Comparison of ENCODE assay signal across 8 cellular contexts in the genomic region with DNA sequence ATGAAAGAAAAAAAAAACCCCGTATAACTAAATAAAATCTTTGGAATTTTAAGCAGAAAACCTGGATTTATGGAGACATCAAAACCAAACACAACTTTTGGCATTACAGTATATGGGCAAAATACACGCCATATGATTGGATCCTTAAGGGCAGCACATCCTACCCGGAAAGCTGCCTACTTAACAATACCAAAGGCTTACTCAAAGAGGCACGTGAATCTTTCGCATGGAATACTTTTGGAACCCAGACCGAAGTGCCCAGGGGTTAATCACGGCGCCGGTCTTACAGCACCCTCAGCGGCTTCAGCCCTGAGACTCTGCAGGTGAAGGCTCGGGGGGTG. TPM values are rescaled to one million over a fixed set of nuclear protein-coding genes. Genes with fewer than 3 reads are reported as not detected.
DNase-seq lines count a peak whose midpoint lies in the region; ATAC-seq, FAIRE-seq and TF ChIP-seq lines count a peak whose summit lies in the region.

No MANE protein-coding gene starts in this region.

- WGBS in hepatocyte (ENCODE audit: low lambda C conversion rate, missing lambda C conversion rate) = 26% methylated on average over 11 of the region's 11 CpGs

- peak overlapping the region; percentile 86 for H3K4me3 Mint-ChIP-seq in activated naive CD4-positive, alpha-beta T cell treated with anti-CD3 and anti-CD28 coated beads for 36 hours
- H3K4me3 Mint-ChIP-seq in activated naive CD8-positive, alpha-beta T cell = peak overlapping the region; percentile 87

- peak overlapping the region; percentile 75 to 84 (median 82) for H3K9ac ChIP-seq in skeletal muscle tissue (ENCODE audit: low read depth in 1 of 3, low read length in 3 of 3)

- H3K36me3 ChIP-seq in hepatocyte (replicated peaks; ENCODE audit: insufficient read depth, low read depth) (no peaks in the 10 kb centered on the region), skeletal muscle tissue (ENCODE audit: control insufficient read depth in 3 of 3, insufficient read depth in 3 of 3, low read length in 3 of 3) (no peaks in the 10 kb centered on the region)

- H3K4me1 ChIP-seq in hepatocyte (ENCODE audit: insufficient read depth) = no peaks in the 10 kb centered on the region
- H3K4me1 ChIP-seq in skeletal muscle tissue (ENCODE audit: control insufficient read depth in 3 of 3, insufficient read depth in 3 of 3, low read length in 3 of 3) = peaks cover 2 to 13% (median 4%) of the 10 kb centered on the region in 3 donors

- H3K9me3 ChIP-seq in hepatocyte (ENCODE audit: low read depth) (no peaks in the 10 kb centered on the region), skeletal muscle tissue (ENCODE audit: control insufficient read depth in 3 of 3, low read length in 3 of 3) (no peaks in the 10 kb centered on the region)

- peak; percentile 76 for ATAC-seq in HG03432 (IDR thresholded peaks at IDR 0.05; ENCODE audit: unreplicated experiment)

- no peaks in the 10 kb centered on the region for H3K36me3 Mint-ChIP-seq in activated naive CD4-positive, alpha-beta T cell treated with anti-CD3 and anti-CD28 coated beads for 36 hours (ENCODE audit: low read depth)
- H3K36me3 Mint-ChIP-seq in activated naive CD8-positive, alpha-beta T cell = peaks cover 2% of the 10 kb centered on the region

- no peak for TF ChIP-seq CTCF in hepatocyte (IDR thresholded peaks at IDR 0.05; ENCODE audit: poor library complexity)

- H3K27me3 ChIP-seq in hepatocyte (no peaks in the 10 kb centered on the region), skeletal muscle tissue (ENCODE audit: control insufficient read depth in 3 of 3, insufficient read depth in 3 of 3, low read length in 3 of 3) (no peaks in the 10 kb centered on the region)

- peak overlapping the region; percentile 85 for H3K4me2 ChIP-seq in hepatocyte

- no peaks in the 10 kb centered on the region for H4K20me1 ChIP-seq in hepatocyte (ENCODE audit: insufficient read depth, poor library complexity, severe bottlenecking)

- FAIRE-seq in RCC 7860 (lab: Jason Lieb, UNC) = no peak

- DNase-seq in activated naive CD4-positive, alpha-beta T cell treated with anti-CD3 and anti-CD28 coated beads for 36 hours = no peak
- no peak for DNase-seq in activated naive CD4-positive, alpha-beta T cell treated with Interleukin-2 at 50 U/mL for 16 hours
- DNase-seq in hepatocyte (ENCODE audit: low spot score) (no peak), GOT3 (lab: John Stamatoyannopoulos, UW) (no peak), RCC 7860 (ENCODE audit: low spot score) (no peak)

- peaks cover 31% of the 10 kb centered on the region for H3K27me3 Mint-ChIP-seq in activated naive CD4-positive, alpha-beta T cell treated with anti-CD3 and anti-CD28 coated beads for 36 hours (ENCODE audit: low read depth)
- peaks cover 34% of the 10 kb centered on the region for H3K27me3 Mint-ChIP-seq in activated naive CD8-positive, alpha-beta T cell

- H3K9me3 Mint-ChIP-seq in activated naive CD4-positive, alpha-beta T cell treated with anti-CD3 and anti-CD28 coated beads for 36 hours = no peaks in the 10 kb centered on the region
- H3K9me3 Mint-ChIP-seq in activated naive CD8-positive, alpha-beta T cell (ENCODE audit: low read depth) = no peaks in the 10 kb centered on the region

- H3K27ac Mint-ChIP-seq in activated naive CD4-positive, alpha-beta T cell treated with anti-CD3 and anti-CD28 coated beads for 36 hours = no peak overlapping the region
- no peak overlapping the region for H3K27ac Mint-ChIP-seq in activated naive CD8-positive, alpha-beta T cell

- peaks cover 6% of the 10 kb centered on the region for H3K79me2 ChIP-seq in hepatocyte

- H3K4me1 Mint-ChIP-seq in activated naive CD4-positive, alpha-beta T cell treated with anti-CD3 and anti-CD28 coated beads for 36 hours (ENCODE audit: low read depth) = peaks cover 15% of the 10 kb centered on the region
- peaks cover 15% of the 10 kb centered on the region for H3K4me1 Mint-ChIP-seq in activated naive CD8-positive, alpha-beta T cell (ENCODE audit: low read depth)

- no peaks in the 10 kb centered on the region for H3K9me2 ChIP-seq in hepatocyte (replicated peaks; ENCODE audit: insufficient read depth)

- peak overlapping the region; percentile 58 for H3K27ac ChIP-seq in hepatocyte
- H3K27ac ChIP-seq in skeletal muscle tissue (ENCODE audit: low read depth, low read length) = peak overlapping the region; percentile 52

- intact Hi-C loops in activated naive CD4-positive, alpha-beta T cell treated with anti-CD3 and anti-CD28 coated beads for 36 hours (cut with micrococcal nuclease) = loop anchor here (1.0 to 2.0 kb wide), 2 partner anchors 48 to 522 kb away; a partner anchor contains a TSS

- peak overlapping the region; percentile 85 for H2AFZ ChIP-seq in hepatocyte

- H3K4me3 ChIP-seq in hepatocyte (peak overlapping the region; percentile 54), skeletal muscle tissue (ENCODE audit: low read length in 3 of 3) (peak overlapping the region; percentile 82 to 88 (median 83))

- CTCF ChIA-PET in activated naive CD4-positive, alpha-beta T cell treated with anti-CD3 and anti-CD28 coated beads for 36 hours (lab: Charles Lee) = interaction anchor here (1.4 to 3.1 kb wide), 2 partner anchors 14 to 50 kb away, joined by 3 to 10 read pairs; no protein-coding TSS in a partner anchor

RNA-seq across cellular contexts. Expression of a gene that starts 0.4 kb away (rescaled TPM):
- total RNA-seq in activated naive CD4-positive, alpha-beta T cell treated with anti-CD3 and anti-CD28 coated beads for 36 hours = 1 to 10 TPM in 1 of 2 experiments, under 1 TPM in 1; 0.50 to 1.0 TPM
- 2.6 and 7.7 TPM in 2 replicates for total RNA-seq in hepatocyte
- 1.9 and 4.2 TPM in 2 replicates for polyA plus RNA-seq in hepatocyte
- total RNA-seq in skeletal muscle tissue = 2.1 TPM

RNA-seq across cellular contexts. Expression of a gene that starts 49.0 kb away (rescaled TPM):
- 10 to 100 TPM; 12.5 to 17.0 TPM for total RNA-seq in activated naive CD4-positive, alpha-beta T cell treated with anti-CD3 and anti-CD28 coated beads for 36 hours
- total RNA-seq in hepatocyte (96.4 and 107 TPM in 2 replicates), skeletal muscle tissue (34.4 TPM)
- 83.2 and 86.7 TPM in 2 replicates for polyA plus RNA-seq in hepatocyte
